In the genomic region with DNA sequence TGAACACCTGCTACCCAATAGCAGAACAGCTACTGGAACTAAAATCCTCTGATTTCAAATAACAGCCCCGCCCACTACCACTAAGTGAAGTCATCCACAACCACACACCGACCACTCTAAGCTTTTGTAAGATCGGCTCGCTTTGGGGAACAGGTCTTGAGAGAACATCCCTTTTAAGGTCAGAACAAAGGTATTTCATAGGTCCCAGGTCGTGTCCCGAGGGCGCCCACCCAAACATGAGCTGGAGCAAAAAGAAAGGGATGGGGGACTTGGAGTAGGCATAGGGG, we compare ENCODE assay signal across 8 cellular contexts. TPM values are rescaled to one million over a fixed set of nuclear protein-coding genes. Genes with fewer than 3 reads are reported as not detected.
DNase-seq lines count a peak whose midpoint lies in the region; ATAC-seq and TF ChIP-seq lines count a peak whose summit lies in the region.

No MANE protein-coding gene starts in this region.

- H3K4me3 Mint-ChIP-seq in activated naive CD8-positive, alpha-beta T cell treated with anti-CD3 and anti-CD28 coated beads, Interleukin-2, amount 10 ng/mL, durations not matched to agents 7 days and 5 days: peak overlapping the region; percentile 94

- TF ChIP-seq EP300 in sigmoid colon (IDR thresholded peaks at IDR 0.05): no peak

- POLR2A ChIA-PET in activated naive CD8-positive, alpha-beta T cell treated with anti-CD3 and anti-CD28 coated beads, Interleukin-2, amount 10 ng/mL, durations not matched to agents 7 days and 5 days (lab: Charles Lee): interaction anchor here (0.6 to 2.7 kb wide), 30 partner anchors 8 to 1504 kb away, joined by 3 to 60 read pairs (median 4); a partner anchor contains a TSS

- no peaks in the 10 kb centered on the region for H3K36me3 ChIP-seq in left ventricle myocardium inferior
- H3K36me3 ChIP-seq in sigmoid colon: no peaks in the 10 kb centered on the region

- peak overlapping the region; percentile 96 for H3K27ac ChIP-seq in left ventricle myocardium inferior (replicated peaks)
- peak overlapping the region; percentile 90 to 93 (median 92) for H3K27ac ChIP-seq in sigmoid colon

- 19 to 37% methylated on average over 7 of the region's 7 CpGs for WGBS in sigmoid colon, 2 donors

- H3K27me3 Mint-ChIP-seq in activated naive CD8-positive, alpha-beta T cell treated with anti-CD3 and anti-CD28 coated beads, Interleukin-2, amount 10 ng/mL, durations not matched to agents 7 days and 5 days: no peaks in the 10 kb centered on the region

- DNase-seq in A172 (ENCODE audit: low spot score) (peak; percentile 57), RPMI8226 (peak; percentile 15), left ventricle myocardium inferior (no peak), sigmoid colon (no peak), T1000 (lab: John Stamatoyannopoulos, UW) (no peak)
- DNase-seq in activated naive CD8-positive, alpha-beta T cell treated with anti-CD3 and anti-CD28 coated beads, Interleukin-2, amount 10 ng/mL, durations not matched to agents 7 days and 5 days: no peak

- no peak for TF ChIP-seq CTCF in left ventricle myocardium inferior (IDR thresholded peaks at IDR 0.05; ENCODE audit: borderline replicate concordance)
- no peak for TF ChIP-seq CTCF in sigmoid colon (IDR thresholded peaks at IDR 0.05)

- H3K27me3 ChIP-seq in left ventricle myocardium inferior (ENCODE audit: low read depth): no peaks in the 10 kb centered on the region
- H3K27me3 ChIP-seq in sigmoid colon: no peaks in the 10 kb centered on the region

- H3K4me1 Mint-ChIP-seq in activated naive CD8-positive, alpha-beta T cell treated with anti-CD3 and anti-CD28 coated beads, Interleukin-2, amount 10 ng/mL, durations not matched to agents 7 days and 5 days: peaks cover 20% of the 10 kb centered on the region

- peak overlapping the region; percentile 100 for H3K27ac Mint-ChIP-seq in activated naive CD8-positive, alpha-beta T cell treated with anti-CD3 and anti-CD28 coated beads, Interleukin-2, amount 10 ng/mL, durations not matched to agents 7 days and 5 days

- ATAC-seq in GM18508 (IDR thresholded peaks at IDR 0.05; ENCODE audit: insufficient read depth, unreplicated experiment): peak; percentile 9
- ATAC-seq in HG03095 (IDR thresholded peaks at IDR 0.05; ENCODE audit: unreplicated experiment): peak; percentile 5
- peak; percentile 68 for ATAC-seq in activated naive CD8-positive, alpha-beta T cell treated with anti-CD3 and anti-CD28 coated beads, Interleukin-2, amount 10 ng/mL, durations not matched to agents 7 days and 5 days (ENCODE audit: low read depth)

- no peaks in the 10 kb centered on the region for H3K9me3 ChIP-seq in left ventricle myocardium inferior (replicated peaks)
- H3K9me3 ChIP-seq in sigmoid colon: no peaks in the 10 kb centered on the region

- H3K36me3 Mint-ChIP-seq in activated naive CD8-positive, alpha-beta T cell treated with anti-CD3 and anti-CD28 coated beads, Interleukin-2, amount 10 ng/mL, durations not matched to agents 7 days and 5 days: peaks cover 12% of the 10 kb centered on the region

- peak overlapping the region; percentile 93 for H3K4me3 ChIP-seq in left ventricle myocardium inferior
- peak overlapping the region; percentile 53 to 90 (median 76) for H3K4me3 ChIP-seq in sigmoid colon

- no peaks in the 10 kb centered on the region for H3K9me3 Mint-ChIP-seq in activated naive CD8-positive, alpha-beta T cell treated with anti-CD3 and anti-CD28 coated beads, Interleukin-2, amount 10 ng/mL, durations not matched to agents 7 days and 5 days

- intact Hi-C loops in left ventricle myocardium inferior (cut with micrococcal nuclease): loop anchor here (10.0 kb wide), 1 partner anchor 300 kb away; no protein-coding TSS in a partner anchor
- intact Hi-C loops in sigmoid colon (cut with DNase I): loop anchor here (5.0 kb wide), 2 partner anchors 112 to 163 kb away; a partner anchor contains a TSS

- no peak for TF ChIP-seq POLR2A in sigmoid colon (IDR thresholded peaks at IDR 0.05)

- H3K4me1 ChIP-seq in left ventricle myocardium inferior (peaks cover 17% of the 10 kb centered on the region), sigmoid colon (peaks cover 0 to 12% (median 7%) of the 10 kb centered on the region in 4 donors)

RNA-seq across cellular contexts. Expression of a gene that starts 0.3 kb away (rescaled TPM):
- total RNA-seq in A172 (2014; rRNA removed; shearing (Covaris generic)): not detected in 2 replicates
- total RNA-seq in activated naive CD8-positive, alpha-beta T cell treated with anti-CD3 and anti-CD28 coated beads, Interleukin-2, amount 10 ng/mL, durations not matched to agents 7 days and 5 days: not detected
- not detected for total RNA-seq in left ventricle myocardium inferior
- not detected for total RNA-seq in sigmoid colon
- polyA plus RNA-seq in sigmoid colon: not detected

RNA-seq across cellular contexts. Expression of a gene that starts 0.4 kb away (rescaled TPM):
- total RNA-seq in A172 (2014; rRNA removed; shearing (Covaris generic)): 9.7 and 13.0 TPM in 2 replicates
- 10 to 100 TPM; 25.2 to 26.7 TPM for total RNA-seq in activated naive CD8-positive, alpha-beta T cell treated with anti-CD3 and anti-CD28 coated beads, Interleukin-2, amount 10 ng/mL, durations not matched to agents 7 days and 5 days
- 0.38 TPM for total RNA-seq in left ventricle myocardium inferior
- 1 to 10 TPM in 1 of 4 donors, under 1 TPM in 3; 0.49 to 1.1 (median 0.63) TPM for total RNA-seq in sigmoid colon
- 1 to 10 TPM in 1 of 3 donors, under 1 TPM in 1, not detected in 1; 0.23 to 2.4 TPM for polyA plus RNA-seq in sigmoid colon

Comparison
In these comparisons a context has a peak if more than half of its experiments do, and no peak if none do; other contexts are left out.
1. DNase-seq: peak in A172 (single experiment) and RPMI8226 (single experiment); none in activated naive CD8-positive, alpha-beta T cell treated with anti-CD3 and anti-CD28 coated beads, Interleukin-2, amount 10 ng/mL, durations not matched to agents 7 days and 5 days (single experiment), left ventricle myocardium inferior (single experiment), sigmoid colon (single experiment) and T1000 (single experiment).
2. ATAC-seq: peak in every context shown above with its lines; median percentile 68 in activated naive CD8-positive, alpha-beta T cell treated with anti-CD3 and anti-CD28 coated beads, Interleukin-2, amount 10 ng/mL, durations not matched to agents 7 days and 5 days; 9 in GM18508; 5 in HG03095.